Comparison of ENCODE assay signal across 8 cellular contexts in genomic region chr18:13159579-13159978, GRCh38. TPM values are rescaled to one million over a fixed set of nuclear protein-coding genes. Genes with fewer than 3 reads are reported as not detected.
DNase-seq lines count a peak whose midpoint lies in the region; ATAC-seq and TF ChIP-seq lines count a peak whose summit lies in the region.

No MANE protein-coding gene starts in this region.

- no peaks in the 10 kb centered on the region for H3K36me3 ChIP-seq in left ventricle myocardium inferior

- no peak overlapping the region for H3K27ac Mint-ChIP-seq in activated CD8-positive, alpha-beta T cell treated with anti-CD3 and anti-CD28 coated beads, Interleukin-2, amount 10 ng/mL, durations not matched to agents 7 days and 5 days

- no peaks in the 10 kb centered on the region for H3K27me3 ChIP-seq in left ventricle myocardium inferior (ENCODE audit: low read depth)

- POLR2A ChIA-PET in activated CD8-positive, alpha-beta T cell treated with anti-CD3 and anti-CD28 coated beads, Interleukin-2, amount 10 ng/mL, durations not matched to agents 7 days and 5 days (lab: Charles Lee), result no interaction called here

- TF ChIP-seq CTCF in C4-2B (conservative IDR thresholded peaks at IDR 0.05), result peak; percentile 90
- peak; percentile 88 for TF ChIP-seq CTCF in left ventricle myocardium inferior (IDR thresholded peaks at IDR 0.05; ENCODE audit: borderline replicate concordance)
- peak; percentile 79 for TF ChIP-seq CTCF in retinal pigment epithelial cell (conservative IDR thresholded peaks at IDR 0.05; ENCODE audit: low read depth, low read length)
- no peak for TF ChIP-seq CTCF in lower leg skin (IDR thresholded peaks at IDR 0.05)

- peaks cover 3% of the 10 kb centered on the region for H3K4me1 Mint-ChIP-seq in activated CD8-positive, alpha-beta T cell treated with anti-CD3 and anti-CD28 coated beads, Interleukin-2, amount 10 ng/mL, durations not matched to agents 7 days and 5 days (ENCODE audit: low read depth)

- peaks cover 38% of the 10 kb centered on the region for H3K9me3 ChIP-seq in left ventricle myocardium inferior (replicated peaks)

- H3K27ac ChIP-seq in C4-2B (no peak overlapping the region), left ventricle myocardium inferior (replicated peaks) (no peak overlapping the region)

- H3K27me3 Mint-ChIP-seq in activated CD8-positive, alpha-beta T cell treated with anti-CD3 and anti-CD28 coated beads, Interleukin-2, amount 10 ng/mL, durations not matched to agents 7 days and 5 days (ENCODE audit: low read depth), result peaks cover 7% of the 10 kb centered on the region

- H3K36me3 Mint-ChIP-seq in activated CD8-positive, alpha-beta T cell treated with anti-CD3 and anti-CD28 coated beads, Interleukin-2, amount 10 ng/mL, durations not matched to agents 7 days and 5 days (ENCODE audit: low read depth), result peaks cover 9% of the 10 kb centered on the region

- DNase-seq in GM19238 (ENCODE audit: insufficient read length, low spot score) (peak; percentile 28), NCI-H2171 treated with DMSO at 0.1 percent for 48 hours (lab: John Stamatoyannopoulos, UW) (peak; percentile 60), left ventricle myocardium inferior (no peak), retinal pigment epithelial cell (ENCODE audit: low read depth) (no peak), lower leg skin (ENCODE audit: low spot score in 2 of 2) (no peak)
- peak; percentile 65 for DNase-seq in activated CD8-positive, alpha-beta T cell treated with anti-CD3 and anti-CD28 coated beads, Interleukin-2, amount 10 ng/mL, durations not matched to agents 7 days and 5 days
- no peak for DNase-seq in activated CD8-positive, alpha-beta memory T cell treated with anti-CD3 and anti-CD28 coated beads, Interleukin-2, amount 50 U/mL, for 48 hours

- no peaks in the 10 kb centered on the region for H3K4me1 ChIP-seq in left ventricle myocardium inferior

- intact Hi-C loops in left ventricle myocardium inferior (cut with micrococcal nuclease) (loop anchor here (10.0 kb wide), 1 partner anchor 155 kb away; no protein-coding TSS in a partner anchor), lower leg skin (cut with DNase I; ENCODE audit: low total_unique reads) (no loop called here)

- 32 to 39% methylated on average over 5 of the region's 5 CpGs for WGBS in lower leg skin, 2 donors

- H3K4me3 ChIP-seq in left ventricle myocardium inferior, result no peak overlapping the region
- no peak overlapping the region for H3K4me3 ChIP-seq in retinal pigment epithelial cell (ENCODE audit: low read length)
- H3K4me3 ChIP-seq in lower leg skin (ENCODE audit: low read depth, poor library complexity, severe bottlenecking), result no peak overlapping the region

- ATAC-seq in activated CD8-positive, alpha-beta T cell treated with anti-CD3 and anti-CD28 coated beads, Interleukin-2, amount 10 ng/mL, durations not matched to agents 7 days and 5 days, result peak; percentile 47

- TF ChIP-seq POLR2A in lower leg skin (IDR thresholded peaks at IDR 0.05), result no peak

- peaks cover 38% of the 10 kb centered on the region for H3K9me3 Mint-ChIP-seq in activated CD8-positive, alpha-beta T cell treated with anti-CD3 and anti-CD28 coated beads, Interleukin-2, amount 10 ng/mL, durations not matched to agents 7 days and 5 days (ENCODE audit: insufficient read depth)

- H3K4me3 Mint-ChIP-seq in activated CD8-positive, alpha-beta T cell treated with anti-CD3 and anti-CD28 coated beads, Interleukin-2, amount 10 ng/mL, durations not matched to agents 7 days and 5 days, result no peak overlapping the region

- CTCF ChIA-PET in activated CD8-positive, alpha-beta T cell treated with anti-CD3 and anti-CD28 coated beads, Interleukin-2, amount 10 ng/mL, durations not matched to agents 7 days and 5 days (lab: Charles Lee), result interaction anchor here (0.6 to 3.1 kb wide), 55 partner anchors 8 to 767 kb away, joined by 3 to 37 read pairs (median 4); partner anchors contain the start of gene CEP192

RNA-seq across cellular contexts. Expression of gene LDLRAD4, which starts 59.0 kb away (rescaled TPM):
- 10 to 100 TPM; 34.3 to 35.7 TPM for total RNA-seq in activated CD8-positive, alpha-beta T cell treated with anti-CD3 and anti-CD28 coated beads, Interleukin-2, amount 10 ng/mL, durations not matched to agents 7 days and 5 days
- total RNA-seq in left ventricle myocardium inferior (43.3 TPM), lower leg skin (10 to 100 TPM in 2 of 4 donors, 1 to 10 TPM in 2; 2.7 to 22.5 (median 10.8) TPM)

Comparison
In these comparisons a context has a peak if more than half of its experiments do, and no peak if none do; other contexts are left out.
1. CTCF ChIP-seq: peak in C4-2B (single experiment), left ventricle myocardium inferior (single experiment) and retinal pigment epithelial cell (single experiment); none in lower leg skin (0 of 3).
2. DNase-seq: peak in GM19238 (single experiment), NCI-H2171 treated with DMSO at 0.1 percent for 48 hours (single experiment) and activated CD8-positive, alpha-beta T cell treated with anti-CD3 and anti-CD28 coated beads, Interleukin-2, amount 10 ng/mL, durations not matched to agents 7 days and 5 days (single experiment); none in left ventricle myocardium inferior (single experiment), retinal pigment epithelial cell (single experiment), lower leg skin (0 of 2) and activated CD8-positive, alpha-beta memory T cell treated with anti-CD3 and anti-CD28 coated beads, Interleukin-2, amount 50 U/mL, for 48 hours (single experiment).